8 cellular contexts compared by ENCODE assay signal in the genomic region with DNA sequence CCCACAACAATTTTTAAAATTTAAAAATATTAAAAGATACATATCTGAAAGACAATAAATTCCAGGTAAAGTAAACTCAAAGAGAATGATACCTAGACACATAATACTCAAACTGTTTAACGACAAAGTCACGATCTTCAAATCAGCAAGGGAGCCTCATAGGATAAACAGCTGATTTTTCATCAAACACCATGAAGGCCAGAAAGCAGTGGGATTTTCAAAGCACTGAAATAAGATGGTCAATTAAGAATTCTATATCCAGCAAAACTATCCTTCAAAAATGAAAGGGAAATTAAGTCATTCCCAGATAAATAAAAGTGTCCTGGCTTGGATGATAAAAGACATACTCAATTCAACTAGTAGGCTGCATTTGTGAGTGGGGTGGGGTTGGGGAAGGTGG.
"Had no signal": no experiment of that assay in that cellular context is flagged by ENCODE, and none has a peak within 500 bp of the region (broad histone marks: within the 10 kb centered on the region; RNA-seq: fewer than 3 reads in every experiment).

No MANE protein-coding gene starts in this region.

- H3K27ac ChIP-seq: GM23248, HL-60 had no signal

- H3K4me1 Mint-ChIP-seq: IgD-negative memory B cell had no signal

- H3K9me3 ChIP-seq: HAP-1 had no signal

- DNase-seq: GM23248, GOT3, H7, HFFc6, KG1 had no signal

- H3K36me3 Mint-ChIP-seq: IgD-negative memory B cell had no signal

- H3K4me3 ChIP-seq: GM23248, HAP-1 had no signal

- H3K27me3 Mint-ChIP-seq: IgD-negative memory B cell had no signal

- H3K36me3 ChIP-seq: HAP-1 had no signal

- H2AFZ ChIP-seq: GM23248 had no signal

- H3K4me1 ChIP-seq: HAP-1 had no signal

- H3K27ac Mint-ChIP-seq: HFFc6, IgD-negative memory B cell had no signal

- H3K4me3 Mint-ChIP-seq: HFFc6 had no signal

- H3K9ac ChIP-seq: GM23248 had no signal
